Comparison of ENCODE assay signal across 1 cellular context in the genomic region with DNA sequence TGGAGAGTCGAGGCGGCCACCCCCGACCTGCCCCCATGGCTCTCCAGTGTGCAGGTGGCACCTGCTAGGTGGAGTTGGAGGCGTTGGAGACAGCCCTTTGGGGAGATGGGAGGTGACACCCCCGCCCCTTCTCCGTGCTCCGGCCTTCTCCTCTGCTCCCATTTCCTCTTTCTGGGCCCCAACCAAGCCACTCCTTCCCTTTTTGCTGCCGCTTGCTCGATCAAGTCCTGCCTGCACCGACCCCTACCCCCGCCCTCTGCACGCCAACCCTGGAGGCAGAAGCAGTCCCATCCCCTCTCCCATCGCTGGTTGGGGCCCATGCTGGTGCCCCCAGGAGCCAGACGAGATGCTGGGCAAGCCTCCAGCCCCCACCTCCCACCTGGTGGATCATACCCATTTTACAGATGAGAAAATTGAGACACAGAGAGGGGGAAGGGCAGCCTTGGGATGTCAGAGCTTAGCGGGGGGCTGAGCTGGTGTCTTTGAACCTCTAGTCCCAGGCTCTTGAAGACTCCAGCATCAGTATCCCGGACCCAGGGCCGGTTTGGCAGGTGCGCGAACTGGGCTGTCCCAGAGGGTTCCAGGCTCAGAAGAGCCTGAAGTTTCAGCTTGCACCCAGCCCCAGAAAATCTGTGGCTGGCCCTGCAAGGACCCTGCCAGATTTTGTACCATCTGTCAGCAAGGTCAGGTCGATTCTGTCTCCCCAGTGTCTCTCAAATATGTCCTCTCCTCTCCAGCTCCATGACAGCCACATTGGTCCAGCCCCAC.
TF ChIP-seq lines count a peak whose summit lies in the region.

No MANE protein-coding gene starts in this region.

TF ChIP-seq in SK-N-SH treated with all-trans-retinoic acid at 6 μM for 48 hours, 23 proteins besides CTCF, POLR2A, EP300 and RAD21:
- TF ChIP-seq ZFP30 (CRISPR knock-in tag; IDR thresholded peaks at IDR 0.05), result no peak
- no peak for TF ChIP-seq OSR1 (CRISPR knock-in tag; IDR thresholded peaks at IDR 0.05)
- TF ChIP-seq ESRRG (CRISPR knock-in tag; IDR thresholded peaks at IDR 0.05), result no peak
